1 cellular context compared by ENCODE assay signal in the genomic region with DNA sequence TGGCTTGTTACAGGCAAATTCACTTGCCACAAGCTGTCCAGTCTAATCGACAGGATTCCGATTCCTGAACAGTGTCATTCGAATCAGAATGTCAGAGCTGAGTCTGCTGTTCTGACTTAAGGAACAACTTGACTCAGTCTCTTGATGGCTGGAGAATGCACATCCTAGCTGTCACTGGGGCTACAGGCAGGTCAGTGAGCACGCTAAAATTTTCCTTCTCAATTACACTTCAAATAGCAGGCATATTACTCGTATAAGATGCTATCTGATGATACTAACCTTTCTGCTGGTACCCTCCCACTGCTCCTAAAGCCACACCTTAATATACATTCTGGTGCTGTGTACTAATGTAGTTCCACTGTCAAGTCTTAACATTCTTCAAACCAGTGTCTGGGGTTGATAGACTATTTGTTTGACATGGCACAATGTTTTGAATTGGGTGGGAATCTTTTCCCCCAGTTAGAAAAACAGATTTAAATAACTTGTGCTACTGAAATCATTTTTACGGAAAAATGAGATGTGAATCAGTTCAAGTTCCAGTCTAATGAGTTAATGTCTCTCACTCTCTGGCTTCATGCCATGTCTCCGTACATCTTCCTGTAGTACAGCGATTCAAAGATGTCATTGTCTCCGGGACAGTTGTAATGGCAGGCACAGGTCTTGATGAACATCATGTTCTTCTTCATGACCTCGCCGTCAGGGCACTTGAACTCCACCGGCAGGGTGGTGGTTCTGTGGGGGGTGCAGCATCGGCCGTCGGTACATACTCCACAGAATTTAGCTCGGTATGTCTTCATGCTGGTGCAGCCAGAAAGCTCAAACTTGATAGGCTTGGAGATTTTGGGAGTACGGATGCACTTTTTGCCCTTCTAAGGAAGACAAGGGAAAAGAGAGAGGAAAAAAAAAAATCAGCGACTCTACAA.
TF ChIP-seq lines count a peak whose summit lies in the region.

No MANE protein-coding gene starts in this region.

TF ChIP-seq in SK-N-SH treated with all-trans-retinoic acid at 6 μM for 48 hours, 23 proteins besides CTCF, POLR2A, EP300 and RAD21 (continued from another document):
- TF ChIP-seq CREB5 (CRISPR knock-in tag; IDR thresholded peaks at IDR 0.05; ENCODE audit: low read depth) (no peak), OSR1 (CRISPR knock-in tag; IDR thresholded peaks at IDR 0.05) (no peak), CSDC2 (CRISPR knock-in tag; IDR thresholded peaks at IDR 0.05) (0 out of 2 replicates have a peak, but pooled peaks have one; percentile 15), GLIS3 (CRISPR knock-in tag; IDR thresholded peaks at IDR 0.05) (peak; percentile 91; the same call in 1 of the 2 replicates), BACH2 (CRISPR knock-in tag; IDR thresholded peaks at IDR 0.05; ENCODE audit: borderline replicate concordance) (no peak), PPARA (CRISPR knock-in tag; IDR thresholded peaks at IDR 0.05; ENCODE audit: borderline replicate concordance) (no peak), ZC3H10 (CRISPR knock-in tag; IDR thresholded peaks at IDR 0.05) (peak; percentile 32; the same call in 1 of the 2 replicates), PATZ1 (CRISPR knock-in tag; IDR thresholded peaks at IDR 0.05; ENCODE audit: borderline replicate concordance) (peak; percentile 33; the same call in 1 of the 2 replicates), ARNTL (CRISPR knock-in tag; IDR thresholded peaks at IDR 0.05; ENCODE audit: borderline replicate concordance, low read depth) (no peak)
- TF ChIP-seq, protein P1, sequence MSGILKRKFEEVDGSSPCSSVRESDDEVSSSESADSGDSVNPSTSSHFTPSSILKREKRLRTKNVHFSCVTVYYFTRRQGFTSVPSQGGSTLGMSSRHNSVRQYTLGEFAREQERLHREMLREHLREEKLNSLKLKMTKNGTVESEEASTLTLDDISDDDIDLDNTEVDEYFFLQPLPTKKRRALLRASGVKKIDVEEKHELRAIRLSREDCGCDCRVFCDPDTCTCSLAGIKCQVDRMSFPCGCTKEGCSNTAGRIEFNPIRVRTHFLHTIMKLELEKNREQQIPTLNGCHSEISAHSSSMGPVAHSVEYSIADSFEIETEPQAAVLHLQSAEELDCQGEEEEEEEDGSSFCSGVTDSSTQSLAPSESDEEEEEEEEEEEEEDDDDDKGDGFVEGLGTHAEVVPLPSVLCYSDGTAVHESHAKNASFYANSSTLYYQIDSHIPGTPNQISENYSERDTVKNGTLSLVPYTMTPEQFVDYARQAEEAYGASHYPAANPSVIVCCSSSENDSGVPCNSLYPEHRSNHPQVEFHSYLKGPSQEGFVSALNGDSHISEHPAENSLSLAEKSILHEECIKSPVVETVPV (CRISPR knock-in tag; IDR thresholded peaks at IDR 0.05): no peak
TF ChIP-seq in SK-N-SH treated with all-trans-retinoic acid at 6 μM for 48 hours: peak in this region for 5.
